In the genomic region with DNA sequence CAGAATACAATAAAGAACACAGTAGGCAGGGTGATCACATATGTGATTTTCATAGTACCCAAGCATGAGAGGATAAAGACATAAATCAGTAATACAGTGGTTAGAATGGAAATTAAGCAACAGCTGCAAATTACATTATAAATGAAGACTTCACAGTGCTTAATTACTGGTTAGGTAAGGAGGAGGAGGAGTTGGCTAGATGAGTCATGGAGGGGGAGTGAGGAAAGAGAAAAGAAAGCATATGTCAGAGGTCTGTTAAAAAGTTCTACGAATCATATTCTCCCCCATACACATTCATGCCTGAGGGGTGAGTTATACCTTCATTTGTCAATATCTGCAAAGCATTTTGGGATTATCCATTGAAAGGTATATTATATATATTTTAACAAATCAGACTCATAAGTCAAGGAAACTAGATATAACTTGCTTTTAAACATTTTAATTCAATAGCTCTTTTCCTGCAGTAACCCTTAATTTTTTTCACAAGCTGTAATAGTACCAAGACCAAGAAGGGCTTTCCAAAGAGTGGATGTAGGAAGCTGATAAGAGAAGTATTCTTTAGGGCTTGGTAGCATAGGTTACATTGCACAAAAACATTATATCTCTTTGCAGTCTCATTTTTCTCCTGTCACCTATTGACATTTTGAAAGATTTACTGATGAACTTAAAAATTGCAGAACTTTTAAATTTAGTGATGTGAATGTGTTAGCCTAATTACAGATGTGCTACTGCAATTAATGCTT, we compare ENCODE assay signal across 13 cellular contexts.
DNase-seq lines count a peak whose midpoint lies in the region; ATAC-seq and TF ChIP-seq lines count a peak whose summit lies in the region.
"Had no signal": no experiment of that assay in that cellular context is flagged by ENCODE, and none has a peak within 500 bp of the region (broad histone marks: within the 10 kb centered on the region; RNA-seq: fewer than 3 reads in every experiment).

No MANE protein-coding gene starts in this region.

- H3K4me3 ChIP-seq in breast epithelium (no peak overlapping the region), PC-3 (ENCODE audit: low read length) (no peak overlapping the region)
- H3K4me3 ChIP-seq: prostate gland had no signal

- H3K4me1 ChIP-seq in breast epithelium (no peaks in the 10 kb centered on the region), PC-3 (ENCODE audit: insufficient read depth, low read length) (peaks cover 20% of the 10 kb centered on the region)
- H3K4me1 ChIP-seq: prostate gland had no signal

- no peak overlapping the region for H3K27ac ChIP-seq in breast epithelium
- H3K27ac ChIP-seq in PC-3 (ENCODE audit: low read length), result no peak overlapping the region
- H3K27ac ChIP-seq: prostate gland had no signal

- no peaks in the 10 kb centered on the region for H3K9me3 Mint-ChIP-seq in MCF 10A (ENCODE audit: unreplicated experiment)
- no peaks in the 10 kb centered on the region for H3K9me3 Mint-ChIP-seq in effector memory CD8-positive, alpha-beta T cell

- no peaks in the 10 kb centered on the region for H3F3A ChIP-seq in PC-3 (ENCODE audit: low read length, unreplicated experiment)

- peaks cover 4% of the 10 kb centered on the region for H3K36me3 Mint-ChIP-seq in MCF 10A (ENCODE audit: insufficient read depth, unreplicated experiment)
- H3K36me3 Mint-ChIP-seq in effector memory CD8-positive, alpha-beta T cell (ENCODE audit: insufficient read depth), result no peaks in the 10 kb centered on the region
- H3K36me3 Mint-ChIP-seq: activated CD8-positive, alpha-beta memory T cell treated with anti-CD3 and anti-CD28 coated beads, Interleukin-2, amount 10 ng/mL, durations not matched to agents 7 days and 5 days had no signal

- no peaks in the 10 kb centered on the region for H3K9me2 ChIP-seq in PC-3 (replicated peaks; ENCODE audit: low read length)

- H3K4me2 ChIP-seq in PC-3 (ENCODE audit: low read length), result no peak overlapping the region

- intact Hi-C loops in MCF 10A (cut with micrococcal nuclease), result no loop called here
- intact Hi-C loops in breast epithelium (cut with DNase I; ENCODE audit: low total_unique reads), result no loop called here
- intact Hi-C loops in PC-3 (cut with micrococcal nuclease), result no loop called here

- no peak overlapping the region for H3K9ac ChIP-seq in PC-3 (ENCODE audit: low read length)

- no peak overlapping the region for H3K4me3 Mint-ChIP-seq in MCF 10A (ENCODE audit: unreplicated experiment)
- no peak overlapping the region for H3K4me3 Mint-ChIP-seq in effector memory CD8-positive, alpha-beta T cell
- H3K4me3 Mint-ChIP-seq: activated CD8-positive, alpha-beta memory T cell treated with anti-CD3 and anti-CD28 coated beads, Interleukin-2, amount 10 ng/mL, durations not matched to agents 7 days and 5 days; activated naive CD8-positive, alpha-beta T cell had no signal

- H3K79me2 ChIP-seq in PC-3 (ENCODE audit: low read length), result no peaks in the 10 kb centered on the region

- H3K9me3 ChIP-seq in breast epithelium (no peaks in the 10 kb centered on the region), PC-3 (ENCODE audit: low read length) (no peaks in the 10 kb centered on the region)
- H3K9me3 ChIP-seq: prostate gland had no signal

- CTCF ChIA-PET in MCF 10A (lab: Yijun Ruan, JAX), result interaction anchor here (0.8 to 0.9 kb wide), 2 partner anchors 23 to 170 kb away, joined by 3 read pairs; no protein-coding TSS in a partner anchor
- CTCF ChIA-PET in PC-3 (lab: Charles Lee), result no interaction called here

- H3K36me3 ChIP-seq in breast epithelium (no peaks in the 10 kb centered on the region), PC-3 (ENCODE audit: low read depth, low read length) (no peaks in the 10 kb centered on the region)
- H3K36me3 ChIP-seq: prostate gland had no signal

- POLR2A ChIA-PET in MCF 10A (lab: Yijun Ruan, JAX) (interaction anchor here (0.6 to 1.0 kb wide), 3 partner anchors 12 to 476 kb away, joined by 3 read pairs; no protein-coding TSS in a partner anchor), PC-3 (lab: Charles Lee; ENCODE audit: unreplicated experiment) (no interaction called here)

- H4K20me1 ChIP-seq in PC-3 (ENCODE audit: low read length), result no peaks in the 10 kb centered on the region

- BruUV-seq in MCF 10A (replicated peaks; lab: Mats Ljungman, UMichigan) (no TSS peak), PC-3 (replicated peaks; lab: Mats Ljungman, UMichigan) (no TSS peak)

- TF ChIP-seq POLR2A in breast epithelium (IDR thresholded peaks at IDR 0.05), result no peak

- H2AFZ ChIP-seq in PC-3 (ENCODE audit: low read length), result no peak overlapping the region

- H3K27me3 ChIP-seq in breast epithelium, result no peaks in the 10 kb centered on the region
- no peaks in the 10 kb centered on the region for H3K27me3 ChIP-seq in PC-3 (ENCODE audit: low read length)

- ATAC-seq in PC-3, result 0 out of 2 replicates have a peak, but pooled peaks have one; percentile 45
- ATAC-seq in esophagus mucosa, result peak; percentile 41
- ATAC-seq in HG02870 (IDR thresholded peaks at IDR 0.05; ENCODE audit: unreplicated experiment), result no peak
- ATAC-seq in GM18517 (IDR thresholded peaks at IDR 0.05; ENCODE audit: unreplicated experiment), result no peak
- ATAC-seq in GM18511 (IDR thresholded peaks at IDR 0.05; ENCODE audit: unreplicated experiment), result no peak
- no peak for ATAC-seq in effector memory CD8-positive, alpha-beta T cell (replicated peaks)
- ATAC-seq: activated CD8-positive, alpha-beta memory T cell treated with anti-CD3 and anti-CD28 coated beads, Interleukin-2, amount 10 ng/mL, durations not matched to agents 7 days and 5 days had no signal

- peak; percentile 49 for DNase-seq in MCF 10A (ENCODE audit: unreplicated experiment)
- no peak for DNase-seq in breast epithelium (ENCODE audit: low spot score in 2 of 2)
- peak; percentile 48 for DNase-seq in PC-3
- no peak for DNase-seq in effector memory CD8-positive, alpha-beta T cell
- DNase-seq: activated CD8-positive, alpha-beta memory T cell treated with anti-CD3 and anti-CD28 coated beads, Interleukin-2, amount 10 ng/mL, durations not matched to agents 7 days and 5 days; Karpas-422; stimulated activated CD4-positive, alpha-beta T cell treated with anti-CD3 and anti-CD28 coated beads, Interleukin-1b, Interleukin-23, amount 100 ng/mL, for 48 hours had no signal

- TF ChIP-seq CTCF in MCF 10A (IDR thresholded peaks at IDR 0.05; ENCODE audit: unreplicated experiment), result no peak
- TF ChIP-seq CTCF in breast epithelium (IDR thresholded peaks at IDR 0.05), result no peak
- TF ChIP-seq CTCF in PC-3 (conservative IDR thresholded peaks at IDR 0.05; ENCODE audit: low read depth, low read length), result no peak

- peaks cover 8% of the 10 kb centered on the region for H3K4me1 Mint-ChIP-seq in MCF 10A (ENCODE audit: insufficient read depth, unreplicated experiment)
- no peaks in the 10 kb centered on the region for H3K4me1 Mint-ChIP-seq in effector memory CD8-positive, alpha-beta T cell (ENCODE audit: low read depth in 2 of 2)

- H3K27ac Mint-ChIP-seq in MCF 10A (ENCODE audit: low read depth, unreplicated experiment), result no peak overlapping the region
- H3K27ac Mint-ChIP-seq in effector memory CD8-positive, alpha-beta T cell, result no peak overlapping the region
- H3K27ac Mint-ChIP-seq: activated CD8-positive, alpha-beta memory T cell treated with anti-CD3 and anti-CD28 coated beads, Interleukin-2, amount 10 ng/mL, durations not matched to agents 7 days and 5 days; activated naive CD8-positive, alpha-beta T cell had no signal

- H3K27me3 Mint-ChIP-seq in MCF 10A (ENCODE audit: insufficient read depth, unreplicated experiment), result no peaks in the 10 kb centered on the region
- no peaks in the 10 kb centered on the region for H3K27me3 Mint-ChIP-seq in effector memory CD8-positive, alpha-beta T cell
- H3K27me3 Mint-ChIP-seq: activated CD8-positive, alpha-beta memory T cell treated with anti-CD3 and anti-CD28 coated beads, Interleukin-2, amount 10 ng/mL, durations not matched to agents 7 days and 5 days; activated naive CD8-positive, alpha-beta T cell had no signal

Comparison
In these comparisons a context has a peak if more than half of its experiments do, and no peak if none do; other contexts are left out.
1. DNase-seq: peak in MCF 10A (single experiment) and PC-3 (single experiment); none in breast epithelium (0 of 2) and effector memory CD8-positive, alpha-beta T cell (0 of 3).
2. ATAC-seq: peak in PC-3 (single experiment) and esophagus mucosa (single experiment); none in HG02870 (single experiment), GM18517 (single experiment), GM18511 (single experiment) and effector memory CD8-positive, alpha-beta T cell (single experiment).